ENCODE assay signal across 9 cellular contexts in the genomic region with DNA sequence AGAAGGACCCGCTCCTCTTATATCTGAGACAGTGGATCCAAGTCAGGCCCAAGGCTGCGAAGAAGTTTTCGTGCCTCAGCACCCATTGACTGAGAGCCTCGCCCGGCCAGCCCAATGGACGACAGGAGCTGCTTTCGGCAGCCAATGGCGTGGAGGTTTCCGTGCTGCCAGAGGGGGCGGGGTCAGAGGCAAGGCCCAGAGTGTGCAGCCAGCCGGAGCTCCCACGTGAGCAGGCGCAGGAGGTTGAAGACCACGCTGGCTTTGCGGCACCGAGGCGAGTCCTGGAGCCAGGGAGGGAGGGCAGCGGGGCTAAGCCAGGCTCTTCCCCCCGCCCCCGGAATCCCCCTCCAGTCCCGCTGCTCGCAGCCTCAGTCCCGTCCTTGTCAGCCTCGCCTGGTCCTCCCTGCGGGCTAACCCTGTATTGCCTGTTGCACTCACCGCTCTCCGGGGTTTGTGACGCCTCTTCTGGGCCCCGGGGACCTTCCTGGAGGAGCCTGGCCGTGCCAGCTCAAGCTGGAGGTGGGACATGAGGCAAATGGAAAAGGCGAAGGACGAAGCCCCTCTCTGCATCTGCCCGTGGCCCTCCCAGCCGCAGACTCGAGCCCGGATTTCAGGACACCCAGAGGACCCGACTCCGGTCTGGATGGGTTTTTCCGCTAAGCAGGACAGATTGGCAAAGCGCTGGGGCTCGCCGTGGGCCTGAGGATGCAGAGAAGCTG. TPM values are rescaled to one million over a fixed set of nuclear protein-coding genes. Genes with fewer than 3 reads are reported as not detected.
A peak's percentile ranks its signal among the peaks of the same experiment; 100 is the strongest.
DNase-seq lines count a peak whose midpoint lies in the region; ATAC-seq and TF ChIP-seq lines count a peak whose summit lies in the region.
"Had no signal": no experiment of that assay in that cellular context is flagged by ENCODE, and none has a peak within 500 bp of the region (broad histone marks: within the 10 kb centered on the region; RNA-seq: fewer than 3 reads in every experiment).

No MANE protein-coding gene starts in this region.

- H3K27ac Mint-ChIP-seq in chondrocyte (ENCODE audit: unreplicated experiment): no peak overlapping the region
- H3K27ac Mint-ChIP-seq: activated B cell treated with CpG ODN at 0.5 μM for 24 hours had no signal

- H3K27me3 Mint-ChIP-seq in chondrocyte (ENCODE audit: low read depth): peaks cover 49% of the 10 kb centered on the region

- TF ChIP-seq CTCF in hepatocyte (IDR thresholded peaks at IDR 0.05; ENCODE audit: poor library complexity): no peak
- TF ChIP-seq CTCF in spleen (IDR thresholded peaks at IDR 0.05 in 8 of 11, conservative IDR thresholded peaks at IDR 0.05 in 3 of 11): no peak
- no peak for TF ChIP-seq CTCF in chondrocyte (IDR thresholded peaks at IDR 0.05)

- H4K20me1 ChIP-seq in hepatocyte (ENCODE audit: insufficient read depth, poor library complexity, severe bottlenecking): no peaks in the 10 kb centered on the region

- H3K27ac ChIP-seq in hepatocyte (no peak overlapping the region), spleen (no peak overlapping the region)

- peak overlapping the region; percentile 69 for H3K4me2 ChIP-seq in hepatocyte

- intact Hi-C loops in spleen (cut with DNase I; ENCODE audit: low total_unique reads): no loop called here

- no peaks in the 10 kb centered on the region for H3K9me3 Mint-ChIP-seq in chondrocyte (ENCODE audit: low read depth)
- H3K9me3 Mint-ChIP-seq: activated B cell treated with CpG ODN at 0.5 μM for 24 hours had no signal

- no peak overlapping the region for H2AFZ ChIP-seq in hepatocyte

- DNase-seq in HUDEP-2 (lab: John Stamatoyannopoulos, UW; ENCODE audit: unreplicated experiment in 76 of 76): peak; percentile 69 to 99 (median 96)
- DNase-seq in activated CD8-positive, alpha-beta memory T cell treated with anti-CD3 and anti-CD28 coated beads, Interleukin-2, amount 50 U/mL, for 48 hours: peak; percentile 69
- DNase-seq in hepatocyte (ENCODE audit: low spot score): no peak
- DNase-seq in spleen: peak; percentile 75
- DNase-seq in NCI-H2171 (lab: John Stamatoyannopoulos, UW): no peak
- no peak for DNase-seq in chondrocyte (ENCODE audit: low spot score)
- DNase-seq: activated B cell treated with CpG ODN at 0.5 μM for 24 hours had no signal

- no peaks in the 10 kb centered on the region for H3K36me3 Mint-ChIP-seq in chondrocyte (ENCODE audit: low read depth)

- H3K4me3 ChIP-seq in hepatocyte (no peak overlapping the region), spleen (peak overlapping the region in 3 of 8 donors; percentile 7 to 39 (median 11))

- H3K9me3 ChIP-seq in hepatocyte (ENCODE audit: low read depth): no peaks in the 10 kb centered on the region
- no peaks in the 10 kb centered on the region for H3K9me3 ChIP-seq in spleen

- H3K4me1 Mint-ChIP-seq in chondrocyte (ENCODE audit: low read depth): peaks cover 2% of the 10 kb centered on the region
- H3K4me1 Mint-ChIP-seq: activated B cell treated with CpG ODN at 0.5 μM for 24 hours had no signal

- H3K27me3 ChIP-seq in hepatocyte (peaks cover 29% of the 10 kb centered on the region), spleen (replicated peaks in 1 of 7) (peaks cover 0 to 51% (median 23%) of the 10 kb centered on the region in 7 donors)

- no peak for ATAC-seq in GM21381 (IDR thresholded peaks at IDR 0.05; ENCODE audit: unreplicated experiment)

- no peak overlapping the region for H3K4me3 Mint-ChIP-seq in chondrocyte (ENCODE audit: unreplicated experiment)
- H3K4me3 Mint-ChIP-seq: activated B cell treated with CpG ODN at 0.5 μM for 24 hours had no signal

- H3K79me2 ChIP-seq in hepatocyte: no peaks in the 10 kb centered on the region

- H3K9me2 ChIP-seq in hepatocyte (replicated peaks; ENCODE audit: insufficient read depth): no peaks in the 10 kb centered on the region

- no peak for TF ChIP-seq POLR2A in spleen (IDR thresholded peaks at IDR 0.05)

- H3K36me3 ChIP-seq in hepatocyte (replicated peaks; ENCODE audit: insufficient read depth, low read depth) (no peaks in the 10 kb centered on the region), spleen (no peaks in the 10 kb centered on the region)

- WGBS in hepatocyte (ENCODE audit: low lambda C conversion rate, missing lambda C conversion rate): 33% methylated on average over 34 of the region's 42 CpGs
- WGBS in spleen, 5 donors: 26 to 42% (median 32%) methylated on average over 10 to 42 of the region's 42 CpGs

- H3K4me1 ChIP-seq in hepatocyte (ENCODE audit: insufficient read depth) (peaks cover 4% of the 10 kb centered on the region), spleen (peaks cover 0 to 16% (median 9%) of the 10 kb centered on the region in 6 donors)

RNA-seq across cellular contexts. Expression of gene IFNL4, which starts 1.5 kb away (rescaled TPM):
- total RNA-seq in hepatocyte (not detected in 2 replicates), spleen (not detected), chondrocyte (not detected in 3 replicates)
- polyA plus RNA-seq in hepatocyte (0.29 TPM in 1 of 2 replicates, not detected in the other), spleen (not detected)
- total RNA-seq: activated B cell treated with CpG ODN at 0.5 μM for 24 hours had no signal

RNA-seq across cellular contexts. Expression of gene IFNL3, which starts 2.3 kb away (rescaled TPM):
- not detected in 2 replicates for total RNA-seq in hepatocyte
- 0.26 TPM in 1 of 2 replicates, not detected in the other for polyA plus RNA-seq in hepatocyte
- not detected for total RNA-seq in spleen
- not detected for polyA plus RNA-seq in spleen
- not detected in 3 replicates for total RNA-seq in chondrocyte
- total RNA-seq: activated B cell treated with CpG ODN at 0.5 μM for 24 hours, frontal cortex had no signal

RNA-seq across cellular contexts. Expression of gene IFNL2, which starts 21.1 kb away (rescaled TPM):
- not detected in 2 replicates for total RNA-seq in hepatocyte
- polyA plus RNA-seq in hepatocyte: not detected in 2 replicates
- total RNA-seq in spleen: not detected
- polyA plus RNA-seq in spleen: not detected
- total RNA-seq in chondrocyte: not detected in 3 replicates
- total RNA-seq: activated B cell treated with CpG ODN at 0.5 μM for 24 hours, frontal cortex had no signal

RNA-seq across cellular contexts. Expression of gene SYCN, which starts 43.0 kb away (rescaled TPM):
- total RNA-seq in hepatocyte: 2.5 TPM in 1 of 2 replicates, not detected in the other
- 0.37 TPM in 1 of 2 replicates, not detected in the other for polyA plus RNA-seq in hepatocyte
- not detected for total RNA-seq in spleen
- not detected for polyA plus RNA-seq in spleen
- not detected in 3 replicates for total RNA-seq in chondrocyte
- total RNA-seq: activated B cell treated with CpG ODN at 0.5 μM for 24 hours, frontal cortex had no signal

RNA-seq across cellular contexts. Expression of gene IFNL1, which starts 49.1 kb away (rescaled TPM):
- not detected in 2 replicates for total RNA-seq in hepatocyte
- polyA plus RNA-seq in hepatocyte: not detected in 2 replicates
- total RNA-seq in spleen: not detected
- polyA plus RNA-seq in spleen: not detected
- not detected in 3 replicates for total RNA-seq in chondrocyte
- total RNA-seq: activated B cell treated with CpG ODN at 0.5 μM for 24 hours, frontal cortex had no signal

Comparison
In these comparisons a context has a peak if more than half of its experiments do, and no peak if none do; other contexts are left out.
1. DNase-seq: peak in HUDEP-2 (76 of 76), activated CD8-positive, alpha-beta memory T cell treated with anti-CD3 and anti-CD28 coated beads, Interleukin-2, amount 50 U/mL, for 48 hours (single experiment) and spleen (single experiment); none in hepatocyte (single experiment), NCI-H2171 (single experiment) and chondrocyte (single experiment).